In genomic region chr10:125283191-125283590, GRCh38 we compare ENCODE assay signal across 16 cellular contexts.
DNase-seq lines count a peak whose midpoint lies in the region; ATAC-seq lines count a peak whose summit lies in the region.
"Had no signal": no experiment of that assay in that cellular context is flagged by ENCODE, and none has a peak within 500 bp of the region (broad histone marks: within the 10 kb centered on the region; RNA-seq: fewer than 3 reads in every experiment).

No MANE protein-coding gene starts in this region.

- H3K27ac Mint-ChIP-seq in stimulated activated naive B cell treated with anti-CD40 and anti-IgM and Interleukin-4, amounts not matched to agents 10 μg/mL and 1 μg/mL and 100 μg/mL, for 72 hours, result no peak overlapping the region
- H3K27ac Mint-ChIP-seq: activated naive CD4-positive, alpha-beta T cell treated with anti-CD3 and anti-CD28 coated beads for 36 hours had no signal

- ATAC-seq in stimulated activated naive B cell treated with anti-CD40 and anti-IgM and Interleukin-4, amounts not matched to agents 10 μg/mL and 1 μg/mL and 100 μg/mL, for 72 hours (replicated peaks), result peak; percentile 46 to 61
- ATAC-seq: activated CD4-positive, CD25-positive, alpha-beta regulatory T cell treated with anti-CD3 and anti-CD28 coated beads, Interleukin-2, amount 50 U/mL, for 24 hours; left lobe of liver had no signal

- peaks cover 39 to 55% of the 10 kb centered on the region in 2 donors for H3K27me3 Mint-ChIP-seq in stimulated activated naive B cell treated with anti-CD40 and anti-IgM and Interleukin-4, amounts not matched to agents 10 μg/mL and 1 μg/mL and 100 μg/mL, for 72 hours

- DNase-seq in SIG-M5 treated with dmso at 0.1 percent for 504 hours (lab: John Stamatoyannopoulos, UW; ENCODE audit: unreplicated experiment) (peak; percentile 4), SIG-M5 (lab: John Stamatoyannopoulos, UW) (no peak), SK-MEL-5 (ENCODE audit: low read depth, low spot score) (peak; percentile 1), iPS-NIHi7 (ENCODE audit: extremely low spot score) (peak; percentile 53), COR-L47 (lab: John Stamatoyannopoulos, UW) (no peak), CD1c-positive myeloid dendritic cell (ENCODE audit: extremely low spot score) (no peak)
- DNase-seq in stimulated activated naive B cell treated with anti-CD40 and anti-IgM and Interleukin-4, amounts not matched to agents 10 μg/mL and 1 μg/mL and 100 μg/mL, for 72 hours, result no peak
- no peak for DNase-seq in stimulated activated CD4-positive, alpha-beta T cell treated with anti-CD3 and anti-CD28 coated beads, Interleukin-4, amount 100 ng/mL, for 4 hours
- DNase-seq: ACHN; activated naive CD4-positive, alpha-beta T cell treated with anti-CD3 and anti-CD28 coated beads for 36 hours; NCI-H1048; NCI-H2171 treated with DMSO at 0.1 percent for 48 hours; stimulated activated CD4-positive, alpha-beta T cell treated with anti-CD3 and anti-CD28 coated beads, Interleukin-1b, Interleukin-23, amount 100 ng/mL, for 48 hours; SW 1271 had no signal

- peaks cover 4 to 9% of the 10 kb centered on the region in 2 donors for H3K9me3 Mint-ChIP-seq in stimulated activated naive B cell treated with anti-CD40 and anti-IgM and Interleukin-4, amounts not matched to agents 10 μg/mL and 1 μg/mL and 100 μg/mL, for 72 hours

- H3K4me3 Mint-ChIP-seq in stimulated activated naive B cell treated with anti-CD40 and anti-IgM and Interleukin-4, amounts not matched to agents 10 μg/mL and 1 μg/mL and 100 μg/mL, for 72 hours, result no peak overlapping the region
- H3K4me3 Mint-ChIP-seq: activated naive CD4-positive, alpha-beta T cell treated with anti-CD3 and anti-CD28 coated beads for 36 hours had no signal

- H3K36me3 Mint-ChIP-seq in stimulated activated naive B cell treated with anti-CD40 and anti-IgM and Interleukin-4, amounts not matched to agents 10 μg/mL and 1 μg/mL and 100 μg/mL, for 72 hours, result no peaks in the 10 kb centered on the region

- in situ Hi-C loops in SK-MEL-5 (cut with HindIII; ENCODE audit: low pct_unique_long_range_greater_than_20kb, low sequenced_read_pairs), result no loop called here

- H3K4me1 Mint-ChIP-seq in stimulated activated naive B cell treated with anti-CD40 and anti-IgM and Interleukin-4, amounts not matched to agents 10 μg/mL and 1 μg/mL and 100 μg/mL, for 72 hours, result peaks cover 5 to 7% of the 10 kb centered on the region in 2 donors

Comparison
In these comparisons a context has a peak if more than half of its experiments do, and no peak if none do; other contexts are left out.
1. DNase-seq: peak in SIG-M5 treated with dmso at 0.1 percent for 504 hours (single experiment), SK-MEL-5 (single experiment) and iPS-NIHi7 (single experiment); none in SIG-M5 (single experiment), stimulated activated naive B cell treated with anti-CD40 and anti-IgM and Interleukin-4, amounts not matched to agents 10 μg/mL and 1 μg/mL and 100 μg/mL, for 72 hours (single experiment), stimulated activated CD4-positive, alpha-beta T cell treated with anti-CD3 and anti-CD28 coated beads, Interleukin-4, amount 100 ng/mL, for 4 hours (0 of 2), COR-L47 (single experiment) and CD1c-positive myeloid dendritic cell (single experiment).